ENCODE assay signal across 8 cellular contexts in the genomic region with DNA sequence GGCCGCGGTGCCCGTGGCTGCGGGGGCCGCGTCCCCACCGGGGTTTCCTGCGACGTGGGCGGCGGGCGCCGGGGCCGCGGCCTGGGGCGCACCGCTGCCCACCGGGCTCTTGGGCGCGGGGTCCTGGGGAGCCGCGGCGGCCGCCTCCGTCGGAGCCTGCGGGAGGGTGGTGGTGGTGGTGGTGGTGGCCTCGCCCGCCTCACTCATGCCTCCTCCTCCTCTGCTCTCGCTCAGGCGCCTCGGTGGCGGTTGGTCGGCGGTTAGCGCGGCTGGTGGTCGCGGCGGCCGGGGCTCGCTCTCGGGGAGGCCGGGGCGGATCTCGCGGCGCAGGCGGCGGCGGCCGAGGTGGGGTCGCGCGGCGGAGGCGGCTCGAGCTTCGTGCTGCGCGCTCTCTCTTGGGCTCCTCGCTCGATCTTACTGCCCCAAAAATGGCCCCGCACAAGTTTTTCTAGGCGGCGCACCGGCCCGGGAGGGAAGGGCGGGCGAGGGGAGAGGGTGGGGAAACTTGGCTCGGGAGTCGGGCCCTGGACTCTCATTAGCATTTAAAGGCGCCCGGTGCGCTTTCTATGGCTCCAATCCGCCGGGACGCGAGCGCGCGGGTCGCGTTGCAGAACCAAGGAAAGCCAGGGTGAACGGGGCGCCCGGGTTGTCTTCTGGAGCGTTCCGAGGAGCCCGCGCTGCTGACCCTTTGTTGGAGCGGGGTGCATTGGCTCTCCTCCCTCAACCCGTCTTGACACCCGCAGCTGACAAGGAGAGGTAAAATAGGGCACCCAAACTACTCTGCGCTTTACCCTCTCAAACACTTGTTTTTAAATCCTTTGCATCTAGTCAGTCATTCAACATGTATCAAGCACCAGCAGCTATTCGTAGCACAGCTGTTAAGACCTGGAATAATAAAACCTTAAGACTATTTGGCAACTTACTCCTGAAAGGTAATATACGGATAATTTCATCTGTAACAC. TPM values are rescaled to one million over a fixed set of nuclear protein-coding genes. Genes with fewer than 3 reads are reported as not detected.
DNase-seq lines count a peak whose midpoint lies in the region; ATAC-seq and TF ChIP-seq lines count a peak whose summit lies in the region.

A gene (minus strand): TSS at position 419 of the 962 bp plus-strand sequence. CDS start 212 bp downstream, at position 207.

- peaks cover 28% of the 10 kb centered on the region for H3K4me1 ChIP-seq in OCI-LY7 (ENCODE audit: insufficient read depth, low read length, poor library complexity, severe bottlenecking)

- ATAC-seq in GM19023 (IDR thresholded peaks at IDR 0.05; ENCODE audit: unreplicated experiment) = peak; percentile 47
- peak; percentile 37 for ATAC-seq in HG03175 (IDR thresholded peaks at IDR 0.05; ENCODE audit: unreplicated experiment)

- peak within 1 kb of the TSS; percentile 55 for H3K27ac ChIP-seq in OCI-LY7 (ENCODE audit: low read depth, low read length, poor library complexity, severe bottlenecking)

- DNase-seq in AG09319 (ENCODE audit: extremely low read depth, low read depth) (peak; percentile 62), OCI-LY7 (ENCODE audit: low spot score) (peak; percentile 77), activated gamma-delta T cell treated with Interleukin-2 at 50 U/mL for 16 hours (peak; percentile 25), foreskin fibroblast (peak; percentile 79 to 94), nephron progenitor cell (peak; percentile 76), stromal cell of bone marrow (ENCODE audit: low read depth) (peak; percentile 76)

- H3K9me2 ChIP-seq in OCI-LY7 (ENCODE audit: insufficient read depth, low read length) = no peaks in the 10 kb centered on the region

- no peak for TF ChIP-seq CTCF in AG09319 (IDR thresholded peaks at IDR 0.05; ENCODE audit: low read depth, low read length)
- no peak for TF ChIP-seq CTCF in OCI-LY7 (conservative IDR thresholded peaks at IDR 0.05; ENCODE audit: low read length)
- no peak for TF ChIP-seq CTCF in foreskin fibroblast (IDR thresholded peaks at IDR 0.05; ENCODE audit: low read depth, low read length)
- TF ChIP-seq CTCF in nephron progenitor cell (IDR thresholded peaks at IDR 0.05) = no peak

- BruUV-seq in OCI-LY7 (replicated peaks; lab: Mats Ljungman, UMichigan) = no TSS peak

- H3K27ac Mint-ChIP-seq in nephron progenitor cell = peak within 1 kb of the TSS; percentile 97

- H3K9me3 ChIP-seq in OCI-LY7 (ENCODE audit: low read length) = no peaks in the 10 kb centered on the region

- H3K27me3 Mint-ChIP-seq in nephron progenitor cell (ENCODE audit: low read depth, poor library complexity) = peaks cover 11% of the 10 kb centered on the region

- no peaks in the 10 kb centered on the region for H3K9me3 Mint-ChIP-seq in nephron progenitor cell

- no peaks in the 10 kb centered on the region for H3K36me3 Mint-ChIP-seq in nephron progenitor cell (ENCODE audit: low read depth)

- POLR2A ChIA-PET in OCI-LY7 (lab: Charles Lee) = interaction anchor here (1.0 to 1.5 kb wide), 5 partner anchors 9 to 109 kb away, joined by 3 to 4 read pairs (median 4); a partner anchor contains a TSS

- peak within 1 kb of the TSS; percentile 94 for H2AFZ ChIP-seq in OCI-LY7 (ENCODE audit: low read length)

- H3K4me1 Mint-ChIP-seq in nephron progenitor cell = peaks cover 53% of the 10 kb centered on the region

- peak within 1 kb of the TSS; percentile 95 for H3K4me3 Mint-ChIP-seq in nephron progenitor cell

- intact Hi-C loops in OCI-LY7 (cut with micrococcal nuclease; ENCODE audit: unreplicated experiment) = loop anchor here (1.0 to 5.0 kb wide), 4 partner anchors 28 to 1999 kb away; a partner anchor contains a TSS

- H3K4me2 ChIP-seq in OCI-LY7 (ENCODE audit: low read length) = peak within 1 kb of the TSS; percentile 75

- peaks cover 6% of the 10 kb centered on the region; the same call in 1 of the 2 replicates for H3K36me3 ChIP-seq in OCI-LY7 (ENCODE audit: insufficient read depth, low read length)

- CTCF ChIA-PET in OCI-LY7 (lab: Charles Lee; ENCODE audit: unreplicated experiment) = no interaction called here

- peaks cover 50% of the 10 kb centered on the region for H3K79me2 ChIP-seq in OCI-LY7 (ENCODE audit: insufficient read depth, low read depth, low read length)

- peaks cover 14% of the 10 kb centered on the region; the same call in 1 of the 2 replicates for H4K20me1 ChIP-seq in OCI-LY7 (ENCODE audit: insufficient read depth, low read length)

- H3K4me3 ChIP-seq in OCI-LY7 (ENCODE audit: low read depth, low read length, poor library complexity, severe bottlenecking) (peak within 1 kb of the TSS; percentile 80), foreskin fibroblast (ENCODE audit: low read depth in 1 of 2, low read length in 2 of 2) (peak within 1 kb of the TSS; percentile 71 to 76)

RNA-seq across cellular contexts. Expression of the gene that starts here (rescaled TPM):
- total RNA-seq in OCI-LY7 (2014; rRNA removed; shearing (Covaris generic)) = 70.7 and 97.5 TPM in 2 replicates
- 220 and 223 TPM in 2 replicates for total RNA-seq in OCI-LY7 (2022)

Comparison
In these comparisons a context has a peak if more than half of its experiments do, and no peak if none do; other contexts are left out.
1. Peak in every context shown above with its lines: DNase-seq, ATAC-seq, H3K4me3 ChIP-seq and H3K27ac ChIP-seq.
2. DNase-seq: peak in every context shown above with its lines; median percentile 86 in foreskin fibroblast; 77 in OCI-LY7; 76 in nephron progenitor cell; 76 in stromal cell of bone marrow; 62 in AG09319; 25 in activated gamma-delta T cell treated with Interleukin-2 at 50 U/mL for 16 hours.